In the genomic region with DNA sequence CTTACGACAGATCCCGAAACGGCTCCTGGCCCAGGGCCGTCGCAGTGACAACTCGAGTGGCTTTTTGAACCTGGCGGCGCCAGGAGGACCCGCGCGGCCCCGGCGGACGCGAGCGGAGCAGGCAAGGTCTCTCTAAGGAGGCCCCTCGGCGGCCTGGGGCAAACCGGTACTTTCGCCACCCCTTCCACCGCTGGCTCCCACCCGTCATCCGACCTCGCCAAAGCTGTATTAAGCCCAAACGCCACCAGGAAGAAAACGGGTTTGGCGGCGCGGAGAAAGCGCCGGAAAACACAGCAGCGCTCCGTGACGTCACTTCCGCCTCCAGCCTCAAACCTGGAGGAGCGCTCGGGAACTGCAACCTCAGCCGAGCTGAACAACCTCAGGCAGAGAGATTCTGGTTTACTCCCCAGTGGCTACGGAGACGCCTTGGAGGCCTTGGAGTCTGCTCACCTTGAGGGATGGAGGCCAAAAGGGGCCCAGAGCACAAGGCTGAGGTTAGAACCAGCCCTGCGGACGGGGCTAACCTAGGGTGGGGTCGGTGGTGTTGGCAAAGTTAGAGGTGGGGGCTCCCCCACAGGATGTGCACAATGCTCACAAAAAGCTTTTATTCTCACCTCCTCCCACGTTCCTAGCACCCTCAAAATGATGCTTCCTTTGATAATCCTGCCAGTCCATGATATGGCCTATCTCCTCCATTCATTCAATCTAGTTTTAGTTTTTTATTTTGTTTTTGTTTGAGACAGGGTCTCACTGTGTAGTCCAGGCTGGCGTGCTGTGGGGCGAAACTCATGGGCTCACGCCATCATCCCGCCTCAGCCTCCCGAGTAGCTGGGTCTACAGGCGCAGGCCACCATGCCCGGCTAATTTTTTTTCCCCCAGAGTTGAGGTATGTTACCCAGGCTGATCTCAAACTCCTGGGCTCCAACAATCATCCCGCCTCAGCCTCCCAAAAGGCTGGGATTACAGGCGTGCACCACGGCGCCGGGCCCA, we compare ENCODE assay signal across 8 cellular contexts. TPM values are rescaled to one million over a fixed set of nuclear protein-coding genes. Genes with fewer than 3 reads are reported as not detected.
DNase-seq lines count a peak whose midpoint lies in the region; ATAC-seq and TF ChIP-seq lines count a peak whose summit lies in the region.

Gene ZNF266, minus strand, starts transcription at position 295 of the 990 bp plus-strand sequence. CDS start 15,484 bp downstream, outside the sequence.

- H3K27ac Mint-ChIP-seq in endothelial cell (ENCODE audit: unreplicated experiment) (peak within 1 kb of the TSS; percentile 81), mesothelial cell of epicardium (peak within 1 kb of the TSS; percentile 98)

- H3K9me3 ChIP-seq in HUES48 (ENCODE audit: control insufficient read depth, insufficient read depth, low read length): peaks cover 20% of the 10 kb centered on the region
- H3K9me3 ChIP-seq in NT2/D1 (ENCODE audit: insufficient read depth, low read length): no peaks in the 10 kb centered on the region

- H3K36me3 ChIP-seq in HUES48 (ENCODE audit: control insufficient read depth, insufficient read depth, low read length) (peaks cover 10% of the 10 kb centered on the region), NT2/D1 (ENCODE audit: insufficient read depth, insufficient read length, low read length) (peaks cover 43% of the 10 kb centered on the region)

- H3K9me3 Mint-ChIP-seq in endothelial cell (ENCODE audit: unreplicated experiment): peaks cover 7% of the 10 kb centered on the region
- peaks cover 14% of the 10 kb centered on the region for H3K9me3 Mint-ChIP-seq in mesothelial cell of epicardium

- H3K9ac ChIP-seq in HUES48 (ENCODE audit: low read depth, low read length): peak within 1 kb of the TSS; percentile 86
- peak within 1 kb of the TSS; percentile 98 for H3K9ac ChIP-seq in NT2/D1 (ENCODE audit: insufficient read length, low read depth)

- H3K36me3 Mint-ChIP-seq in endothelial cell (ENCODE audit: low read depth, unreplicated experiment) (peaks cover 14% of the 10 kb centered on the region), mesothelial cell of epicardium (peaks cover 34% of the 10 kb centered on the region)

- H3K4me3 ChIP-seq in HUES48 (ENCODE audit: low read depth, low read length) (peak within 1 kb of the TSS; percentile 94), NT2/D1 (ENCODE audit: insufficient read length, low read depth) (peak within 1 kb of the TSS; percentile 85)

- TF ChIP-seq CTCF in endothelial cell (IDR thresholded peaks at IDR 0.05; ENCODE audit: unreplicated experiment) (peak; percentile 64), mesothelial cell of epicardium (IDR thresholded peaks at IDR 0.05; ENCODE audit: unreplicated experiment) (peak; percentile 67)

- H3K4me1 ChIP-seq in HUES48 (ENCODE audit: control insufficient read depth, insufficient read depth, low read length) (peaks cover 4% of the 10 kb centered on the region; the same call in 1 of the 2 replicates), NT2/D1 (ENCODE audit: insufficient read depth, insufficient read length) (no peaks in the 10 kb centered on the region)

- ATAC-seq in GM21381 (IDR thresholded peaks at IDR 0.05; ENCODE audit: unreplicated experiment): peak; percentile 86

- peak within 1 kb of the TSS; percentile 93 for H3K4me3 Mint-ChIP-seq in endothelial cell (ENCODE audit: unreplicated experiment)
- H3K4me3 Mint-ChIP-seq in mesothelial cell of epicardium: peak within 1 kb of the TSS; percentile 88

- peak within 1 kb of the TSS; percentile 76 for H3K27ac ChIP-seq in HUES48 (ENCODE audit: low read depth, low read length)

- H3K27me3 ChIP-seq in HUES48 (ENCODE audit: control insufficient read depth, insufficient read depth, low read length) (no peaks in the 10 kb centered on the region), NT2/D1 (ENCODE audit: insufficient read depth, insufficient read length) (no peaks in the 10 kb centered on the region)

- DNase-seq in Caki2 (ENCODE audit: low read depth) (peak; percentile 81), NT2/D1 (ENCODE audit: low read depth, low spot score) (peak; percentile 90), endothelial cell (ENCODE audit: low spot score) (peak; percentile 90), mesothelial cell of epicardium (ENCODE audit: low spot score in 2 of 2, unreplicated experiment in 2 of 2) (peak; percentile 81 to 92)
- peak; percentile 80 for DNase-seq in activated CD8-positive, alpha-beta memory T cell treated with anti-CD3 and anti-CD28 coated beads, Interleukin-2, amount 50 U/mL, for 1 hour (ENCODE audit: extremely low read depth)
- DNase-seq in stimulated activated CD8-positive, alpha-beta memory T cell treated with anti-CD3 and anti-CD28 coated beads, Interleukin-15, amount 100 ng/mL, for 48 hours (ENCODE audit: low read depth in 2 of 2): peak; percentile 86 to 87

- in situ Hi-C loops in Caki2 (cut with HindIII; ENCODE audit: low pct_unique_long_range_greater_than_20kb, low sequenced_read_pairs): no loop called here

- H3K27me3 Mint-ChIP-seq in endothelial cell (ENCODE audit: unreplicated experiment): peaks cover 1% of the 10 kb centered on the region
- H3K27me3 Mint-ChIP-seq in mesothelial cell of epicardium (ENCODE audit: low read depth): no peaks in the 10 kb centered on the region

- H3K4me1 Mint-ChIP-seq in endothelial cell (ENCODE audit: unreplicated experiment) (peaks cover 4% of the 10 kb centered on the region), mesothelial cell of epicardium (peaks cover 23% of the 10 kb centered on the region)

RNA-seq across cellular contexts. Expression of gene ZNF266, which starts in this region (rescaled TPM):
- 5.4 and 6.9 TPM in 2 replicates for total RNA-seq in Caki2 (2014; rRNA removed; shearing (Covaris generic); ENCODE audit: low replicate concordance)
- 20.9 TPM for total RNA-seq in endothelial cell (ENCODE audit: unreplicated experiment)
- total RNA-seq in mesothelial cell of epicardium: 54.8 to 59.8 TPM (median 54.9 TPM) in 3 replicates

Comparison
In these comparisons a context has a peak if more than half of its experiments do, and no peak if none do; other contexts are left out.
1. Peak in every context shown above with its lines: DNase-seq, ATAC-seq, H3K4me3 ChIP-seq and H3K27ac ChIP-seq.